ENCODE assay signal across 1 cellular context in the genomic region with DNA sequence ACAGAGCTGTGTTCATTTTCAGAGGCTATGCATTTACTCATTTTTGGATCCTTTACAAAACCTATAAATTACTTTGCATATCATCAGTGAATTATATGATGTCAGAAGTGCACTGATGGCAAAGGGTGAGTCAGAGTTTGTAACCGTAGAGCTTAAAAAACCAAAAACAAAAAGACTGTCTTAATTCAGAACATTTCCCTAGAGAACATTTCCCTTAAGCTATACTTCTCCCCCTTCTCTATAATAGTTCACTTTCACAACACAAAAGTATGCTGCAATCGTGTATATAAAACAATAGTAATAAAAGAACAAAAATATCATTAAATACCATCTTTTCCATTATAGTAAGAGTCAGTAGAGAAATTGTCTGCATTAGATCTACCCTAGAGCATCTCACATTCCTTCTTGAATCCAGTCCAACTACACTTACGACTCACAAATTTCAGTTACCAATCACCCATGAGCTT.
TF ChIP-seq lines count a peak whose summit lies in the region.

No MANE protein-coding gene starts in this region.

TF ChIP-seq in GM23338, 12 proteins besides CTCF, POLR2A, EP300 and RAD21:
- TF ChIP-seq EZH2 (IDR thresholded peaks at IDR 0.05; ENCODE audit: low read depth, unreplicated experiment) (no peak), POLR2AphosphoS5 (IDR thresholded peaks at IDR 0.05; ENCODE audit: low read depth) (no peak), CREB1 (CRISPR knock-in tag; IDR thresholded peaks at IDR 0.05; ENCODE audit: low read depth) (no peak), STAT1 (IDR thresholded peaks at IDR 0.05; ENCODE audit: unreplicated experiment) (no peak), EZH2phosphoT487 (IDR thresholded peaks at IDR 0.05; ENCODE audit: unreplicated experiment) (no peak), JUNB (IDR thresholded peaks at IDR 0.05; ENCODE audit: unreplicated experiment) (no peak), NANOG (IDR thresholded peaks at IDR 0.05; ENCODE audit: borderline replicate concordance) (no peak), ZNF331 (CRISPR knock-in tag; IDR thresholded peaks at IDR 0.05; ENCODE audit: low read depth) (no peak), ZNF114 (CRISPR knock-in tag; IDR thresholded peaks at IDR 0.05) (no peak)
- TF ChIP-seq, protein P1, sequence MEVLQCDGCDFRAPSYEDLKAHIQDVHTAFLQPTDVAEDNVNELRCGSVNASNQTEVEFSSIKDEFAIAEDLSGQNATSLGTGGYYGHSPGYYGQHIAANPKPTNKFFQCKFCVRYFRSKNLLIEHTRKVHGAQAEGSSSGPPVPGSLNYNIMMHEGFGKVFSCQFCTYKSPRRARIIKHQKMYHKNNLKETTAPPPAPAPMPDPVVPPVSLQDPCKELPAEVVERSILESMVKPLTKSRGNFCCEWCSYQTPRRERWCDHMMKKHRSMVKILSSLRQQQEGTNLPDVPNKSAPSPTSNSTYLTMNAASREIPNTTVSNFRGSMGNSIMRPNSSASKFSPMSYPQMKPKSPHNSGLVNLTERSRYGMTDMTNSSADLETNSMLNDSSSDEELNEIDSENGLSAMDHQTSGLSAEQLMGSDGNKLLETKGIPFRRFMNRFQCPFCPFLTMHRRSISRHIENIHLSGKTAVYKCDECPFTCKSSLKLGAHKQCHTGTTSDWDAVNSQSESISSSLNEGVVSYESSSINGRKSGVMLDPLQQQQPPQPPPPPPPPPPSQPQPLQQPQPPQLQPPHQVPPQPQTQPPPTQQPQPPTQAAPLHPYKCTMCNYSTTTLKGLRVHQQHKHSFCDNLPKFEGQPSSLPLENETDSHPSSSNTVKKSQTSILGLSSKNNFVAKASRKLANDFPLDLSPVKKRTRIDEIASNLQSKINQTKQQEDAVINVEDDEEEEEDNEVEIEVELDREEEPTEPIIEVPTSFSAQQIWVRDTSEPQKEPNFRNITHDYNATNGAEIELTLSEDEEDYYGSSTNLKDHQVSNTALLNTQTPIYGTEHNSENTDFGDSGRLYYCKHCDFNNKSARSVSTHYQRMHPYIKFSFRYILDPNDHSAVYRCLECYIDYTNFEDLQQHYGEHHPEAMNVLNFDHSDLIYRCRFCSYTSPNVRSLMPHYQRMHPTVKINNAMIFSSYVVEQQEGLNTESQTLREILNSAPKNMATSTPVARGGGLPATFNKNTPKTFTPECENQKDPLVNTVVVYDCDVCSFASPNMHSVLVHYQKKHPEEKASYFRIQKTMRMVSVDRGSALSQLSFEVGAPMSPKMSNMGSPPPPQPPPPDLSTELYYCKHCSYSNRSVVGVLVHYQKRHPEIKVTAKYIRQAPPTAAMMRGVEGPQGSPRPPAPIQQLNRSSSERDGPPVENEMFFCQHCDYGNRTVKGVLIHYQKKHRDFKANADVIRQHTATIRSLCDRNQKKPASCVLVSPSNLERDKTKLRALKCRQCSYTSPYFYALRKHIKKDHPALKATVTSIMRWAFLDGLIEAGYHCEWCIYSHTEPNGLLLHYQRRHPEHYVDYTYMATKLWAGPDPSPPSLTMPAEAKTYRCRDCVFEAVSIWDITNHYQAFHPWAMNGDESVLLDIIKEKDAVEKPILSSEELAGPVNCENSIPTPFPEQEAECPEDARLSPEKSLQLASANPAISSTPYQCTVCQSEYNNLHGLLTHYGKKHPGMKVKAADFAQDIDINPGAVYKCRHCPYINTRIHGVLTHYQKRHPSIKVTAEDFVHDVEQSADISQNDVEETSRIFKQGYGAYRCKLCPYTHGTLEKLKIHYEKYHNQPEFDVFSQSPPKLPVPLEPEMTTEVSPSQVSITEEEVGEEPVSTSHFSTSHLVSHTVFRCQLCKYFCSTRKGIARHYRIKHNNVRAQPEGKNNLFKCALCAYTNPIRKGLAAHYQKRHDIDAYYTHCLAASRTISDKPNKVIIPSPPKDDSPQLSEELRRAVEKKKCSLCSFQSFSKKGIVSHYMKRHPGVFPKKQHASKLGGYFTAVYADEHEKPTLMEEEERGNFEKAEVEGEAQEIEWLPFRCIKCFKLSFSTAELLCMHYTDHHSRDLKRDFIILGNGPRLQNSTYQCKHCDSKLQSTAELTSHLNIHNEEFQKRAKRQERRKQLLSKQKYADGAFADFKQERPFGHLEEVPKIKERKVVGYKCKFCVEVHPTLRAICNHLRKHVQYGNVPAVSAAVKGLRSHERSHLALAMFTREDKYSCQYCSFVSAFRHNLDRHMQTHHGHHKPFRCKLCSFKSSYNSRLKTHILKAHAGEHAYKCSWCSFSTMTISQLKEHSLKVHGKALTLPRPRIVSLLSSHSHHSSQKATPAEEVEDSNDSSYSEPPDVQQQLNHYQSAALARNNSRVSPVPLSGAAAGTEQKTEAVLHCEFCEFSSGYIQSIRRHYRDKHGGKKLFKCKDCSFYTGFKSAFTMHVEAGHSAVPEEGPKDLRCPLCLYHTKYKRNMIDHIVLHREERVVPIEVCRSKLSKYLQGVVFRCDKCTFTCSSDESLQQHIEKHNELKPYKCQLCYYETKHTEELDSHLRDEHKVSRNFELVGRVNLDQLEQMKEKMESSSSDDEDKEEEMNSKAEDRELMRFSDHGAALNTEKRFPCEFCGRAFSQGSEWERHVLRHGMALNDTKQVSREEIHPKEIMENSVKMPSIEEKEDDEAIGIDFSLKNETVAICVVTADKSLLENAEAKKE (CRISPR knock-in tag; IDR thresholded peaks at IDR 0.05): no peak
- TF ChIP-seq, protein P2, sequence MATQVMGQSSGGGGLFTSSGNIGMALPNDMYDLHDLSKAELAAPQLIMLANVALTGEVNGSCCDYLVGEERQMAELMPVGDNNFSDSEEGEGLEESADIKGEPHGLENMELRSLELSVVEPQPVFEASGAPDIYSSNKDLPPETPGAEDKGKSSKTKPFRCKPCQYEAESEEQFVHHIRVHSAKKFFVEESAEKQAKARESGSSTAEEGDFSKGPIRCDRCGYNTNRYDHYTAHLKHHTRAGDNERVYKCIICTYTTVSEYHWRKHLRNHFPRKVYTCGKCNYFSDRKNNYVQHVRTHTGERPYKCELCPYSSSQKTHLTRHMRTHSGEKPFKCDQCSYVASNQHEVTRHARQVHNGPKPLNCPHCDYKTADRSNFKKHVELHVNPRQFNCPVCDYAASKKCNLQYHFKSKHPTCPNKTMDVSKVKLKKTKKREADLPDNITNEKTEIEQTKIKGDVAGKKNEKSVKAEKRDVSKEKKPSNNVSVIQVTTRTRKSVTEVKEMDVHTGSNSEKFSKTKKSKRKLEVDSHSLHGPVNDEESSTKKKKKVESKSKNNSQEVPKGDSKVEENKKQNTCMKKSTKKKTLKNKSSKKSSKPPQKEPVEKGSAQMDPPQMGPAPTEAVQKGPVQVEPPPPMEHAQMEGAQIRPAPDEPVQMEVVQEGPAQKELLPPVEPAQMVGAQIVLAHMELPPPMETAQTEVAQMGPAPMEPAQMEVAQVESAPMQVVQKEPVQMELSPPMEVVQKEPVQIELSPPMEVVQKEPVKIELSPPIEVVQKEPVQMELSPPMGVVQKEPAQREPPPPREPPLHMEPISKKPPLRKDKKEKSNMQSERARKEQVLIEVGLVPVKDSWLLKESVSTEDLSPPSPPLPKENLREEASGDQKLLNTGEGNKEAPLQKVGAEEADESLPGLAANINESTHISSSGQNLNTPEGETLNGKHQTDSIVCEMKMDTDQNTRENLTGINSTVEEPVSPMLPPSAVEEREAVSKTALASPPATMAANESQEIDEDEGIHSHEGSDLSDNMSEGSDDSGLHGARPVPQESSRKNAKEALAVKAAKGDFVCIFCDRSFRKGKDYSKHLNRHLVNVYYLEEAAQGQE (IDR thresholded peaks at IDR 0.05; ENCODE audit: unreplicated experiment): no peak
- TF ChIP-seq, protein P3, sequence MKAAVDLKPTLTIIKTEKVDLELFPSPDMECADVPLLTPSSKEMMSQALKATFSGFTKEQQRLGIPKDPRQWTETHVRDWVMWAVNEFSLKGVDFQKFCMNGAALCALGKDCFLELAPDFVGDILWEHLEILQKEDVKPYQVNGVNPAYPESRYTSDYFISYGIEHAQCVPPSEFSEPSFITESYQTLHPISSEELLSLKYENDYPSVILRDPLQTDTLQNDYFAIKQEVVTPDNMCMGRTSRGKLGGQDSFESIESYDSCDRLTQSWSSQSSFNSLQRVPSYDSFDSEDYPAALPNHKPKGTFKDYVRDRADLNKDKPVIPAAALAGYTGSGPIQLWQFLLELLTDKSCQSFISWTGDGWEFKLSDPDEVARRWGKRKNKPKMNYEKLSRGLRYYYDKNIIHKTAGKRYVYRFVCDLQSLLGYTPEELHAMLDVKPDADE (IDR thresholded peaks at IDR 0.05): no peak
